27 cellular contexts compared by ENCODE assay signal in genomic region chr10:1059902-1060301, GRCh38. TPM values are rescaled to one million over a fixed set of nuclear protein-coding genes. Genes with fewer than 3 reads are reported as not detected.
DNase-seq lines count a peak whose midpoint lies in the region; ATAC-seq and TF ChIP-seq lines count a peak whose summit lies in the region.
"Had no signal": no experiment of that assay in that cellular context is flagged by ENCODE, and none has a peak within 500 bp of the region (broad histone marks: within the 10 kb centered on the region; RNA-seq: fewer than 3 reads in every experiment).

No MANE protein-coding gene starts in this region.

- no peak for TF ChIP-seq EP300 in tibial nerve (IDR thresholded peaks at IDR 0.05)

- no peak for DNase-seq in CD4-positive, CD25-positive, alpha-beta regulatory T cell
- DNase-seq in T-helper 17 cell (no peak), EL (no peak), body of pancreas (no peak), tibial nerve (ENCODE audit: low spot score in 2 of 2) (no peak)
- DNase-seq: activated effector memory CD4-positive, alpha-beta T cell treated with Interleukin-2 at 50 U/mL for 16 hours; cortex of kidney; foreskin melanocyte; hypothalamus; Kasumi-1; kidney; NCI-H1092 treated with DMSO at 0.1 percent for 48 hours; NCI-H2107; NCI-H526; SHP77 treated with DMSO at 0.1 percent for 48 hours; stomach; upper lobe of right lung had no signal

- H3K9ac ChIP-seq in BLaER1: no peak overlapping the region
- H3K9ac ChIP-seq: parathyroid adenoma had no signal

- peak overlapping the region; percentile 40 to 85 (median 58) for H3K27ac Mint-ChIP-seq in CD4-positive, CD25-positive, alpha-beta regulatory T cell
- peak overlapping the region; percentile 89 for H3K27ac Mint-ChIP-seq in T-helper 17 cell
- H3K27ac Mint-ChIP-seq: GM23338 had no signal

- H3K27me3 Mint-ChIP-seq in CD4-positive, CD25-positive, alpha-beta regulatory T cell: no peaks in the 10 kb centered on the region
- no peaks in the 10 kb centered on the region for H3K27me3 Mint-ChIP-seq in T-helper 17 cell

- peak overlapping the region; percentile 29; the same call in 1 of the 2 replicates for H3K27ac ChIP-seq in BLaER1
- no peak overlapping the region for H3K27ac ChIP-seq in CD4-positive, CD25-positive, alpha-beta regulatory T cell (ENCODE audit: insufficient read depth, low read length, poor library complexity, severe bottlenecking)
- H3K27ac ChIP-seq in body of pancreas: no peak overlapping the region
- no peak overlapping the region for H3K27ac ChIP-seq in tibial nerve
- H3K27ac ChIP-seq: parathyroid adenoma, stomach, upper lobe of right lung had no signal

- H3K36me3 Mint-ChIP-seq in CD4-positive, CD25-positive, alpha-beta regulatory T cell: peaks cover 6% of the 10 kb centered on the region
- H3K36me3 Mint-ChIP-seq in T-helper 17 cell (ENCODE audit: low read depth): peaks cover 5% of the 10 kb centered on the region

- peaks cover 39 to 90% (median 62%) of the 10 kb centered on the region in 4 donors for H3K4me1 Mint-ChIP-seq in CD4-positive, CD25-positive, alpha-beta regulatory T cell
- H3K4me1 Mint-ChIP-seq in T-helper 17 cell: peaks cover 67% of the 10 kb centered on the region

- no peaks in the 10 kb centered on the region for H3K9me3 Mint-ChIP-seq in CD4-positive, CD25-positive, alpha-beta regulatory T cell
- H3K9me3 Mint-ChIP-seq: GM23338 had no signal

- no peaks in the 10 kb centered on the region for H3K27me3 ChIP-seq in BLaER1
- H3K27me3 ChIP-seq in CD4-positive, CD25-positive, alpha-beta regulatory T cell (ENCODE audit: control insufficient read depth, insufficient read depth, low read length): no peaks in the 10 kb centered on the region
- H3K27me3 ChIP-seq in body of pancreas: no peaks in the 10 kb centered on the region
- no peaks in the 10 kb centered on the region for H3K27me3 ChIP-seq in tibial nerve
- H3K27me3 ChIP-seq: stomach, upper lobe of right lung had no signal

- H3K4me1 ChIP-seq in BLaER1 (peaks cover 79% of the 10 kb centered on the region), body of pancreas (peaks cover 22% of the 10 kb centered on the region), tibial nerve (peaks cover 0 to 42% (median 13%) of the 10 kb centered on the region in 4 donors)
- H3K4me1 ChIP-seq in CD4-positive, CD25-positive, alpha-beta regulatory T cell (ENCODE audit: control insufficient read depth, insufficient read depth, low read length, poor library complexity, severe bottlenecking): peaks cover 61% of the 10 kb centered on the region

- no peak for ATAC-seq in CD4-positive, CD25-positive, alpha-beta regulatory T cell (ENCODE audit: low read depth in 2 of 2)
- ATAC-seq in T-helper 17 cell (no peak), esophagus mucosa (peak; percentile 74), body of pancreas (no peak), HG02610 (IDR thresholded peaks at IDR 0.05; ENCODE audit: unreplicated experiment) (no peak)
- ATAC-seq: GM23338, upper lobe of right lung had no signal

- WGBS in body of pancreas, 2 donors: 97% methylated on average over 6 to 8 of the region's 8 CpGs
- WGBS in tibial nerve, 2 donors: 87 to 94% methylated on average over 8 of the region's 8 CpGs

- H4K20me1 ChIP-seq in BLaER1: peaks cover 52% of the 10 kb centered on the region

- H3K9me3 ChIP-seq in BLaER1 (no peaks in the 10 kb centered on the region), T-helper 17 cell (ENCODE audit: control insufficient read depth, low read length, poor library complexity, severe bottlenecking) (no peaks in the 10 kb centered on the region), body of pancreas (no peaks in the 10 kb centered on the region), tibial nerve (no peaks in the 10 kb centered on the region)
- no peaks in the 10 kb centered on the region for H3K9me3 ChIP-seq in CD4-positive, CD25-positive, alpha-beta regulatory T cell (ENCODE audit: control insufficient read depth in 2 of 2, low read length in 2 of 2)
- H3K9me3 ChIP-seq: stomach, upper lobe of right lung had no signal

- TF ChIP-seq CTCF in body of pancreas (IDR thresholded peaks at IDR 0.05) (no peak), tibial nerve (IDR thresholded peaks at IDR 0.05) (no peak)

- intact Hi-C loops in body of pancreas (cut with DNase I): no loop called here

- H3K4me2 ChIP-seq in BLaER1: peak overlapping the region; percentile 91
- H3K4me2 ChIP-seq: GM23338 had no signal

- H3K36me3 ChIP-seq in BLaER1 (peaks cover 4% of the 10 kb centered on the region; the same call in 1 of the 2 replicates), body of pancreas (replicated peaks in 1 of 2; ENCODE audit: insufficient read depth in 1 of 2, low read depth in 2 of 2) (no peaks in the 10 kb centered on the region), tibial nerve (peaks cover 0 to 6% (median 0%) of the 10 kb centered on the region in 3 donors)
- no peaks in the 10 kb centered on the region for H3K36me3 ChIP-seq in CD4-positive, CD25-positive, alpha-beta regulatory T cell (ENCODE audit: control insufficient read depth, insufficient read depth, low read length)

- no peak overlapping the region for H3K4me3 ChIP-seq in BLaER1
- H3K4me3 ChIP-seq in CD4-positive, CD25-positive, alpha-beta regulatory T cell (ENCODE audit: low read depth, low read length): no peak overlapping the region
- H3K4me3 ChIP-seq in body of pancreas: no peak overlapping the region
- H3K4me3 ChIP-seq in tibial nerve: no peak overlapping the region
- H3K4me3 ChIP-seq: GM23338, stomach, upper lobe of right lung had no signal

- no peak for TF ChIP-seq POLR2A in body of pancreas (IDR thresholded peaks at IDR 0.05)
- no peak for TF ChIP-seq POLR2A in tibial nerve (IDR thresholded peaks at IDR 0.05)

- peak overlapping the region in 2 of 4 donors; percentile 87 to 99 for H3K4me3 Mint-ChIP-seq in CD4-positive, CD25-positive, alpha-beta regulatory T cell
- no peak overlapping the region for H3K4me3 Mint-ChIP-seq in T-helper 17 cell
- H3K4me3 Mint-ChIP-seq: GM23338 had no signal

RNA-seq across cellular contexts. Expression of gene WDR37, which starts 3.7 kb away (rescaled TPM):
- 31.6 TPM for total RNA-seq in CD4-positive, CD25-positive, alpha-beta regulatory T cell
- polyA plus RNA-seq in CD4-positive, CD25-positive, alpha-beta regulatory T cell: 10 to 100 TPM; 10.6 to 15.0 (median 12.2) TPM
- total RNA-seq in T-helper 17 cell (10 to 100 TPM; 23.6 to 29.7 TPM), esophagus mucosa (12.9 TPM), body of pancreas (10 to 100 TPM in 1 of 2 donors, 1 to 10 TPM in 1; 9.9 to 14.3 TPM), tibial nerve (10 to 100 TPM in 3 of 4 donors, 1 to 10 TPM in 1; 9.6 to 14.4 (median 12.9) TPM)

RNA-seq across cellular contexts. Expression of gene IDI1, which starts 11.0 kb away (rescaled TPM):
- total RNA-seq in CD4-positive, CD25-positive, alpha-beta regulatory T cell: 179 TPM
- polyA plus RNA-seq in CD4-positive, CD25-positive, alpha-beta regulatory T cell: 10 to 100 TPM; 47.0 to 58.6 (median 49.9) TPM
- total RNA-seq in T-helper 17 cell: 100 to 1,000 TPM; 116 to 134 TPM
- total RNA-seq in esophagus mucosa: 39.9 TPM
- total RNA-seq in body of pancreas: 10 to 100 TPM; 15.6 to 20.4 TPM
- total RNA-seq in tibial nerve: 10 to 100 TPM; 25.5 to 41.0 (median 33.4) TPM

RNA-seq across cellular contexts. Expression of gene IDI2, which starts 34.2 kb away (rescaled TPM):
- not detected for total RNA-seq in CD4-positive, CD25-positive, alpha-beta regulatory T cell
- polyA plus RNA-seq in CD4-positive, CD25-positive, alpha-beta regulatory T cell: not detected
- not detected for total RNA-seq in T-helper 17 cell
- not detected for total RNA-seq in esophagus mucosa
- not detected for total RNA-seq in body of pancreas
- total RNA-seq in tibial nerve: under 1 TPM in 1 of 4 donors, not detected in 3; 0.30 TPM
- total RNA-seq: activated CD8-positive, alpha-beta memory T cell treated with anti-CD3 and anti-CD28 coated beads for 36 hours; GM23338; HT-29; kidney; lung microvascular endothelial cell; myocyte; T-helper 1 cell treated with Interleukin-12 subunit alpha and Interleukin-12 subunit beta and Interleukin-4 antibody, amounts not matched to agents 30 ng/mL and 1 ng/mL, for 36 hours; upper lobe of right lung had no signal
- polyA plus RNA-seq: GM23338, stomach had no signal
